Comparison of ENCODE assay signal across 10 cellular contexts in genomic region chr19:32421589-32422361, GRCh38. TPM values are rescaled to one million over a fixed set of nuclear protein-coding genes. Genes with fewer than 3 reads are reported as not detected.
DNase-seq lines count a peak whose midpoint lies in the region; ATAC-seq and TF ChIP-seq lines count a peak whose summit lies in the region.
"Had no signal": no experiment of that assay in that cellular context is flagged by ENCODE, and none has a peak within 500 bp of the region (broad histone marks: within the 10 kb centered on the region; RNA-seq: fewer than 3 reads in every experiment).

No MANE protein-coding gene starts in this region.

- H3K4me1 ChIP-seq in right atrium auricular region (no peaks in the 10 kb centered on the region), upper lobe of left lung (peaks cover 0 to 10% (median 4%) of the 10 kb centered on the region in 4 donors)
- H3K4me1 ChIP-seq: gastroesophageal sphincter had no signal

- H3K9ac ChIP-seq in SU-DHL-6 (ENCODE audit: low read length), result peak overlapping the region; percentile 14; the same call in 1 of the 2 replicates

- H3K79me2 ChIP-seq in SU-DHL-6 (ENCODE audit: insufficient read depth, low read length), result no peaks in the 10 kb centered on the region

- no peak for TF ChIP-seq EP300 in upper lobe of left lung (IDR thresholded peaks at IDR 0.05)

- no peak overlapping the region for H2AFZ ChIP-seq in SU-DHL-6 (ENCODE audit: low read depth, low read length, severe bottlenecking)

- no peaks in the 10 kb centered on the region for H3K9me2 ChIP-seq in SU-DHL-6 (replicated peaks; ENCODE audit: insufficient read depth, low read length)

- H3K36me3 ChIP-seq in right atrium auricular region, result no peaks in the 10 kb centered on the region
- peaks cover 3% of the 10 kb centered on the region; the same call in 1 of the 2 replicates for H3K36me3 ChIP-seq in SU-DHL-6 (ENCODE audit: low read length)
- peaks cover 0 to 7% (median 6%) of the 10 kb centered on the region in 4 donors for H3K36me3 ChIP-seq in upper lobe of left lung

- H3K9me3 ChIP-seq in right atrium auricular region, result no peaks in the 10 kb centered on the region
- no peaks in the 10 kb centered on the region for H3K9me3 ChIP-seq in SU-DHL-6 (ENCODE audit: insufficient read depth, low read length)
- H3K9me3 ChIP-seq in upper lobe of left lung, result no peaks in the 10 kb centered on the region
- H3K9me3 ChIP-seq: gastroesophageal sphincter had no signal

- DNase-seq in Right ventricle myocardium superior (no peak), right atrium auricular region (ENCODE audit: low spot score) (no peak), globus pallidus (ENCODE audit: low spot score) (peak; percentile 38), upper lobe of left lung (peak in 1 of 2 donors; percentile 44)
- DNase-seq: caudate nucleus had no signal

- TF ChIP-seq POLR2A in upper lobe of left lung (IDR thresholded peaks at IDR 0.05), result no peak

- ATAC-seq in Right ventricle myocardium superior (ENCODE audit: poor library complexity) (peak; percentile 39), upper lobe of left lung (ENCODE audit: low FRiP score in 2 of 2) (peak; percentile 46 to 69), GM21367 (IDR thresholded peaks at IDR 0.05; ENCODE audit: unreplicated experiment) (no peak), GM18502 (IDR thresholded peaks at IDR 0.05; ENCODE audit: poor library complexity, unreplicated experiment) (no peak), GM21825 (IDR thresholded peaks at IDR 0.05; ENCODE audit: unreplicated experiment) (no peak)
- ATAC-seq: gastroesophageal sphincter had no signal

- H3K27ac ChIP-seq in right atrium auricular region (no peak overlapping the region), SU-DHL-6 (ENCODE audit: low read depth, low read length) (peak overlapping the region; percentile 60), upper lobe of left lung (peak overlapping the region in 2 of 4 donors; percentile 61 to 69)
- H3K27ac ChIP-seq: gastroesophageal sphincter had no signal

- WGBS in upper lobe of left lung, 2 donors, result 53 to 64% methylated on average over 7 of the region's 7 CpGs

- intact Hi-C loops in Right ventricle myocardium superior (cut with DNase I), result no loop called here

- no peaks in the 10 kb centered on the region for H3K27me3 ChIP-seq in right atrium auricular region
- H3K27me3 ChIP-seq in SU-DHL-6 (ENCODE audit: low read length), result no peaks in the 10 kb centered on the region
- no peaks in the 10 kb centered on the region for H3K27me3 ChIP-seq in upper lobe of left lung
- H3K27me3 ChIP-seq: gastroesophageal sphincter had no signal

- H3F3A ChIP-seq in SU-DHL-6 (ENCODE audit: insufficient read depth), result no peaks in the 10 kb centered on the region

- H3K4me2 ChIP-seq in SU-DHL-6 (ENCODE audit: low read depth, low read length, poor library complexity, severe bottlenecking), result peak overlapping the region; percentile 29

- peaks cover 4% of the 10 kb centered on the region; the same call in 1 of the 2 replicates for H4K20me1 ChIP-seq in SU-DHL-6 (ENCODE audit: low read depth, low read length)

- TF ChIP-seq CTCF in right atrium auricular region (IDR thresholded peaks at IDR 0.05) (no peak), SU-DHL-6 (IDR thresholded peaks at IDR 0.05; ENCODE audit: insufficient read depth, low read length, poor library complexity, severe bottlenecking) (no peak), upper lobe of left lung (IDR thresholded peaks at IDR 0.05) (no peak)

- H3K4me3 ChIP-seq in right atrium auricular region, result no peak overlapping the region
- no peak overlapping the region for H3K4me3 ChIP-seq in SU-DHL-6 (ENCODE audit: insufficient read depth, low read length, poor library complexity, severe bottlenecking)
- H3K4me3 ChIP-seq in upper lobe of left lung, result no peak overlapping the region
- H3K4me3 ChIP-seq: gastroesophageal sphincter had no signal

RNA-seq across cellular contexts. Expression of gene DPY19L3, which starts 16.2 kb away (rescaled TPM):
- total RNA-seq in Right ventricle myocardium superior, result 6.5 TPM
- total RNA-seq in right atrium auricular region, result 10 to 100 TPM in 1 of 2 donors, 1 to 10 TPM in 1; 3.7 to 14.6 TPM
- total RNA-seq in upper lobe of left lung, result 10 to 100 TPM; 27.3 to 76.5 (median 29.5) TPM

Comparison
In these comparisons a context has a peak if more than half of its experiments do, and no peak if none do; other contexts are left out.
1. ATAC-seq: peak in Right ventricle myocardium superior (single experiment) and upper lobe of left lung (2 of 2); none in GM21367 (single experiment), GM18502 (single experiment) and GM21825 (single experiment).